Comparison of ENCODE assay signal across 12 cellular contexts in the genomic region with DNA sequence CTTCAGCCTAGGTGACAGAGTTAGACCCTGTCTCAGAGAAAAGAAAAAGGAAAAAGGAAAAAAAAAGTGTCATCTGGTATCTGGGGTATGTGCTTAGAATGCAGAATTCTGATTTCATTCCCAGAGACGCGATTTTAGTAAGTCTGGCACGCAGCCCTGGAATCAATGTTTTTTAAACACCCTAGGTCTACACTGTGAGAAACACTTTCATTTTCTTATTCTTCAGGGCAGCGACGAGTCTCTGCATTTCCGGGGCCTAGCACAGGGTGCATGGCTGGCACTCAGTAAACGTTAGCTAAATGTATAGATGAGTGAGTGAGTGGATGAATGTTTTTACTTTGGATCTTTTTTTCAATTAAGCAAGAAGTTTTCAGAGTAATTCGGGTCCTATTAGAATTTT.
DNase-seq lines count a peak whose midpoint lies in the region; TF ChIP-seq lines count a peak whose summit lies in the region.
"Had no signal": no experiment of that assay in that cellular context is flagged by ENCODE, and none has a peak within 500 bp of the region (broad histone marks: within the 10 kb centered on the region; RNA-seq: fewer than 3 reads in every experiment).

No MANE protein-coding gene starts in this region.

- no peaks in the 10 kb centered on the region for H3K36me3 ChIP-seq in SK-N-MC (ENCODE audit: insufficient read depth, low read length)
- H3K36me3 ChIP-seq in sigmoid colon = no peaks in the 10 kb centered on the region

- no peak overlapping the region for H3K9ac ChIP-seq in SK-N-MC (ENCODE audit: insufficient read length)

- peaks cover 0 to 8% (median 2%) of the 10 kb centered on the region in 4 donors for H3K4me1 ChIP-seq in sigmoid colon

- TF ChIP-seq POLR2A in sigmoid colon (IDR thresholded peaks at IDR 0.05) = no peak

- no peaks in the 10 kb centered on the region for H3K27me3 ChIP-seq in sigmoid colon

- WGBS in sigmoid colon, 2 donors = 48 to 53% methylated on average over 8 of the region's 8 CpGs

- no peak for TF ChIP-seq EP300 in sigmoid colon (IDR thresholded peaks at IDR 0.05)

- no peaks in the 10 kb centered on the region for H3K9me3 ChIP-seq in SK-N-MC (ENCODE audit: low read depth, low read length)
- no peaks in the 10 kb centered on the region for H3K9me3 ChIP-seq in sigmoid colon

- H3K4me3 ChIP-seq in GM12865 (ENCODE audit: low read depth, low read length) (peak overlapping the region; percentile 44), SK-N-MC (peak overlapping the region; percentile 47), fibroblast of mammary gland (ENCODE audit: control insufficient read depth, low read depth, low read length) (no peak overlapping the region), sigmoid colon (peak overlapping the region in 3 of 4 donors; percentile 4 to 36 (median 20))

- H3K27ac ChIP-seq in SK-N-MC (no peak overlapping the region), sigmoid colon (peak overlapping the region in 2 of 4 donors; percentile 15 to 17)
- H3K27ac ChIP-seq: RWPE1 had no signal

- intact Hi-C loops in sigmoid colon (cut with DNase I) (no loop called here), posterior cingulate gyrus (cut with DNase I) (no loop called here)

- TF ChIP-seq CTCF in GM12865 (IDR thresholded peaks at IDR 0.05; ENCODE audit: insufficient read depth, low read depth, low read length, missing control alignments) (no peak), fibroblast of mammary gland (conservative IDR thresholded peaks at IDR 0.05; ENCODE audit: control insufficient read depth, insufficient read depth, low read depth, low read length) (no peak), sigmoid colon (IDR thresholded peaks at IDR 0.05) (no peak)

- peak; percentile 51 for DNase-seq in GM12865 (ENCODE audit: low read depth)
- no peak for DNase-seq in SK-N-MC (ENCODE audit: low read depth, low spot score)
- peak; percentile 31 for DNase-seq in fibroblast of mammary gland (ENCODE audit: low read depth)
- no peak for DNase-seq in sigmoid colon
- no peak for DNase-seq in posterior cingulate gyrus
- no peak for DNase-seq in HuH-7 (ENCODE audit: low spot score)
- DNase-seq in SK-N-DZ (ENCODE audit: low spot score) = no peak
- DNase-seq: activated CD4-positive, alpha-beta T cell treated with anti-CD3 and anti-CD28 coated beads, Interleukin-2, amount 50 U/mL, for 4 hours; cortex of kidney; MV-4-11; stimulated activated naive B cell treated with anti-CD40 and anti-IgM and Interleukin-4, amounts not matched to agents 10 μg/mL and 1 μg/mL and 100 μg/mL, for 72 hours had no signal

Comparison
In these comparisons a context has a peak if more than half of its experiments do, and no peak if none do; other contexts are left out.
1. DNase-seq: peak in GM12865 (single experiment) and fibroblast of mammary gland (single experiment); none in SK-N-MC (single experiment), sigmoid colon (single experiment), posterior cingulate gyrus (0 of 10), HuH-7 (single experiment) and SK-N-DZ (single experiment).